ENCODE assay signal across 8 cellular contexts in genomic region chr10:59043358-59043757, GRCh38.
DNase-seq lines count a peak whose midpoint lies in the region; TF ChIP-seq lines count a peak whose summit lies in the region.
"Not testable (repeated sequence)": the region's sequence is repeated elsewhere in the genome, so short reads cannot be mapped to it uniquely, and the experiment has no call there.

No MANE protein-coding gene starts in this region.

- BruUV-seq in Calu3 (replicated peaks; lab: Mats Ljungman, UMichigan) = not testable (repeated sequence)

- not testable (repeated sequence) for H3K9me3 Mint-ChIP-seq in Calu3 (ENCODE audit: low read depth, unreplicated experiment); glutamatergic neuron (ENCODE audit: unreplicated experiment); neural progenitor cell

- not testable (repeated sequence) for H3K9ac ChIP-seq in HUES6 (ENCODE audit: low read length); neural progenitor cell

- H3K4me1 Mint-ChIP-seq in Calu3 (ENCODE audit: low read depth, unreplicated experiment); glutamatergic neuron (ENCODE audit: low read depth, unreplicated experiment); neural progenitor cell: not testable (repeated sequence)

- CTCF ChIA-PET in Calu3 (lab: Charles Lee) = not testable (repeated sequence)

- H3K4me3 ChIP-seq in HUES6 (ENCODE audit: low read depth, low read length) = peak overlapping the region; percentile 43
- H3K4me3 ChIP-seq in neural progenitor cell = not testable (repeated sequence)
- H3K4me3 ChIP-seq in tibial artery = peak overlapping the region; percentile 19 to 35

- peak overlapping the region; percentile 77 for H3K4me3 Mint-ChIP-seq in Calu3 (ENCODE audit: low read depth, unreplicated experiment)
- not testable (repeated sequence) for H3K4me3 Mint-ChIP-seq in glutamatergic neuron (ENCODE audit: unreplicated experiment); neural progenitor cell

- not testable (repeated sequence) for H3K27ac ChIP-seq in HUES6 (ENCODE audit: low read depth, low read length); neural progenitor cell; tibial artery
- H3K27ac ChIP-seq in VCaP = peak overlapping the region; percentile 13; the same call in 1 of the 2 replicates

- not testable (repeated sequence) for H3F3A ChIP-seq in neural progenitor cell (ENCODE audit: low read depth)

- DNase-seq in Calu3 = peak; percentile 66
- DNase-seq in NCI-H748 (lab: John Stamatoyannopoulos, UW; ENCODE audit: unreplicated experiment) = peak; percentile 21
- DNase-seq in glutamatergic neuron = peak; percentile 16
- peak; percentile 48 for DNase-seq in kidney tubule cell (ENCODE audit: low spot score)
- DNase-seq in neural progenitor cell (ENCODE audit: low spot score) = peak; percentile 54
- DNase-seq in tibial artery = not testable (repeated sequence)

- H3K4me2 ChIP-seq in neural progenitor cell = peak overlapping the region; percentile 59

- H3K4me1 ChIP-seq in HUES6 (ENCODE audit: control insufficient read depth, insufficient read depth, low read length) = not testable (repeated sequence)
- H3K4me1 ChIP-seq in neural progenitor cell (peaks cover 12% of the 10 kb centered on the region), tibial artery (peaks cover 0 to 14% (median 0%) of the 10 kb centered on the region in 4 donors)

- H4K20me1 ChIP-seq in neural progenitor cell (ENCODE audit: low read depth) = not testable (repeated sequence)

- H3K27ac Mint-ChIP-seq in Calu3 (ENCODE audit: unreplicated experiment); glutamatergic neuron (ENCODE audit: unreplicated experiment); neural progenitor cell: not testable (repeated sequence)

- not testable (repeated sequence) for TF ChIP-seq CTCF in Calu3 (IDR thresholded peaks at IDR 0.05; ENCODE audit: unreplicated experiment); glutamatergic neuron (IDR thresholded peaks at IDR 0.05; ENCODE audit: partially characterized antibody, unreplicated experiment); neural progenitor cell (IDR thresholded peaks at IDR 0.05); tibial artery (IDR thresholded peaks at IDR 0.05)
- TF ChIP-seq CTCF in VCaP (conservative IDR thresholded peaks at IDR 0.05) = 0 out of 2 replicates have a peak, but pooled peaks have one; percentile 18

- H3K79me2 ChIP-seq in neural progenitor cell (ENCODE audit: low read depth) = not testable (repeated sequence)

- peaks cover 51% of the 10 kb centered on the region for H3K27me3 Mint-ChIP-seq in Calu3 (ENCODE audit: unreplicated experiment)
- H3K27me3 Mint-ChIP-seq in glutamatergic neuron (ENCODE audit: unreplicated experiment); neural progenitor cell (ENCODE audit: insufficient read depth, low read depth): not testable (repeated sequence)

- H3K36me3 ChIP-seq in HUES6 (ENCODE audit: control insufficient read depth, insufficient read depth, low read length); neural progenitor cell; tibial artery: not testable (repeated sequence)

- H3K9me3 ChIP-seq in HUES6 (ENCODE audit: control insufficient read depth, insufficient read depth, low read depth, low read length); neural progenitor cell (ENCODE audit: low read depth); tibial artery: not testable (repeated sequence)

- intact Hi-C loops in Calu3 (cut with micrococcal nuclease; ENCODE audit: unreplicated experiment); tibial artery (cut with DNase I; ENCODE audit: low total_unique reads): not testable (repeated sequence)

- H2AFZ ChIP-seq in neural progenitor cell (replicated peaks) = peak overlapping the region; percentile 98

- H3K27me3 ChIP-seq in HUES6 (ENCODE audit: control insufficient read depth, insufficient read depth, low read length); neural progenitor cell; tibial artery: not testable (repeated sequence)

- H3K36me3 Mint-ChIP-seq in Calu3 (ENCODE audit: insufficient read depth, unreplicated experiment); glutamatergic neuron (ENCODE audit: unreplicated experiment); neural progenitor cell: not testable (repeated sequence)
